In genomic region chr4:18082254-18082653, GRCh38 we compare ENCODE assay signal across 21 cellular contexts.
DNase-seq lines count a peak whose midpoint lies in the region; FAIRE-seq and TF ChIP-seq lines count a peak whose summit lies in the region.
"Had no signal": no experiment of that assay in that cellular context is flagged by ENCODE, and none has a peak within 500 bp of the region (broad histone marks: within the 10 kb centered on the region; RNA-seq: fewer than 3 reads in every experiment).

No MANE protein-coding gene starts in this region.

- H3K4me3 ChIP-seq in epithelial cell of esophagus (ENCODE audit: low read length), result no peak overlapping the region
- H3K4me3 ChIP-seq: BLaER1 treated with 17β-estradiol and CSF1 and Interleukin-3, amounts not matched to agents 10 nM and 100 nM; GM23248 had no signal

- TF ChIP-seq CTCF in epithelial cell of esophagus (IDR thresholded peaks at IDR 0.05; ENCODE audit: insufficient read depth, low read depth, low read length, missing control alignments), result no peak

- FAIRE-seq in RCC 7860 (lab: Jason Lieb, UNC), result no peak
- FAIRE-seq: A204.1, D721Med, G401.6, GM12892, H1 had no signal

- DNase-seq in DMS53 (lab: John Stamatoyannopoulos, UW) (peak; percentile 51), DMS53 treated with DMSO at 0.1 percent for 48 hours (lab: John Stamatoyannopoulos, UW; ENCODE audit: unreplicated experiment) (no peak), epithelial cell of esophagus (ENCODE audit: low read depth) (peak; percentile 77), islet precursor cell (peak; percentile 59), RCC 7860 (ENCODE audit: low spot score) (no peak), NCI-H2029 (lab: John Stamatoyannopoulos, UW) (no peak), NCI-H510A (lab: John Stamatoyannopoulos, UW) (no peak)
- DNase-seq: BE2C; CD4-positive, alpha-beta T cell; CD8-positive, alpha-beta memory T cell; DMS 273 treated with DMSO at 0.1 percent for 48 hours; DND-41; GM23248; H7; HCEC 1CT had no signal

Comparison
In these comparisons a context has a peak if more than half of its experiments do, and no peak if none do; other contexts are left out.
1. DNase-seq: peak in DMS53 (single experiment), epithelial cell of esophagus (single experiment) and islet precursor cell (single experiment); none in DMS53 treated with DMSO at 0.1 percent for 48 hours (single experiment), RCC 7860 (single experiment), NCI-H2029 (single experiment) and NCI-H510A (single experiment).